1 cellular context compared by ENCODE assay signal in the genomic region with DNA sequence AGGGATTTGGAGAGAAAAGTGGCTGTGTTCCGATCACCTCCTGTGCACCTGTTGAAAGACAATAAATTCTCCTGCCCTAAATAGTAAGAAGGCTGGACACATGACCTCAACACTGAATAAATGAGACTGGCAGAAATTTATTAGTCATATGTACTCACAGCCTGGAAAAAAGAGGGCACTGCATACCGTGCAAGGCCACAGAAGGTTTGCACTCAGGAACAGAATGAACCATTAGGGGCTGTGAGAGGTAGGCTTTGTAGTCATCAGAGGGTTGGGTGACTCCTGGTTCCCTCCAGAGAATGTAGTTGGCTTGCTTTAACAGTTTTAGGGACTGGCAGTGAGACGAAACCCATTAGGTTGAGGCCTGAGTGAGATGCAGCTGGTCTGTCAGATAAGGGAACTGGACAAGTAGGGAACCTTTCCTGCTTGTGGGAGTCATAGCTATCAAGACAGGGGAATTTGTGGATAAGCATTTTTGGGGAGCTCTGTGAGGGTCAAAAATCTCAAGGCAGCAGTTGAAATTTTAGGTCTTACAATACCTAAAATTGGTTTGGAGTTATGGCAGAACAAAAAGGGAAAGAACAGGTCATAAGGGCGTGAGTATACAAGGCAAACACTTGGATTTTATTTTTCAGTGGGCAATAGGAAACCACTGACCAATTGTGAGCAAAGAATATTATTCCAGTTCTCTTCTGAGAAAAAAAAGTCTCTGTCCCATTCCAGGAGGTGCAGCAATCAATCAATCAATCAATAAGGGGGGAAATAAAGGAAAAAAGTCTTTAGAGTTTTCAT.
A peak's percentile ranks its signal among the peaks of the same experiment; 100 is the strongest.
TF ChIP-seq lines count a peak whose summit lies in the region.

No MANE protein-coding gene starts in this region.

TF ChIP-seq in K562, 482 proteins besides CTCF, POLR2A, EP300 and RAD21 (continued from another document):
- TF ChIP-seq, protein P1, sequence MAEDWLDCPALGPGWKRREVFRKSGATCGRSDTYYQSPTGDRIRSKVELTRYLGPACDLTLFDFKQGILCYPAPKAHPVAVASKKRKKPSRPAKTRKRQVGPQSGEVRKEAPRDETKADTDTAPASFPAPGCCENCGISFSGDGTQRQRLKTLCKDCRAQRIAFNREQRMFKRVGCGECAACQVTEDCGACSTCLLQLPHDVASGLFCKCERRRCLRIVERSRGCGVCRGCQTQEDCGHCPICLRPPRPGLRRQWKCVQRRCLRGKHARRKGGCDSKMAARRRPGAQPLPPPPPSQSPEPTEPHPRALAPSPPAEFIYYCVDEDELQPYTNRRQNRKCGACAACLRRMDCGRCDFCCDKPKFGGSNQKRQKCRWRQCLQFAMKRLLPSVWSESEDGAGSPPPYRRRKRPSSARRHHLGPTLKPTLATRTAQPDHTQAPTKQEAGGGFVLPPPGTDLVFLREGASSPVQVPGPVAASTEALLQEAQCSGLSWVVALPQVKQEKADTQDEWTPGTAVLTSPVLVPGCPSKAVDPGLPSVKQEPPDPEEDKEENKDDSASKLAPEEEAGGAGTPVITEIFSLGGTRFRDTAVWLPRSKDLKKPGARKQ (CRISPR knock-in tag; IDR thresholded peaks at IDR 0.05): no peak
- peak; percentile 65 for TF ChIP-seq CHD1 (IDR thresholded peaks at IDR 0.05; ENCODE audit: low read length)
- TF ChIP-seq FOXA1 (IDR thresholded peaks at IDR 0.05; ENCODE audit: borderline replicate concordance): no peak
- TF ChIP-seq ARID3B (CRISPR knock-in tag; IDR thresholded peaks at IDR 0.05; ENCODE audit: borderline replicate concordance): no peak
- TF ChIP-seq, protein P2, sequence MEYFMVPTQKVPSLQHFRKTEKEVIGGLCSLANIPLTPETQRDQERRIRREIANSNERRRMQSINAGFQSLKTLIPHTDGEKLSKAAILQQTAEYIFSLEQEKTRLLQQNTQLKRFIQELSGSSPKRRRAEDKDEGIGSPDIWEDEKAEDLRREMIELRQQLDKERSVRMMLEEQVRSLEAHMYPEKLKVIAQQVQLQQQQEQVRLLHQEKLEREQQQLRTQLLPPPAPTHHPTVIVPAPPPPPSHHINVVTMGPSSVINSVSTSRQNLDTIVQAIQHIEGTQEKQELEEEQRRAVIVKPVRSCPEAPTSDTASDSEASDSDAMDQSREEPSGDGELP (CRISPR knock-in tag; IDR thresholded peaks at IDR 0.05; ENCODE audit: borderline replicate concordance): peak; percentile 84
- no peak for TF ChIP-seq E2F3 (CRISPR knock-in tag; IDR thresholded peaks at IDR 0.05)
- TF ChIP-seq PHB (CRISPR knock-in tag; IDR thresholded peaks at IDR 0.05): no peak
